In the genomic region with DNA sequence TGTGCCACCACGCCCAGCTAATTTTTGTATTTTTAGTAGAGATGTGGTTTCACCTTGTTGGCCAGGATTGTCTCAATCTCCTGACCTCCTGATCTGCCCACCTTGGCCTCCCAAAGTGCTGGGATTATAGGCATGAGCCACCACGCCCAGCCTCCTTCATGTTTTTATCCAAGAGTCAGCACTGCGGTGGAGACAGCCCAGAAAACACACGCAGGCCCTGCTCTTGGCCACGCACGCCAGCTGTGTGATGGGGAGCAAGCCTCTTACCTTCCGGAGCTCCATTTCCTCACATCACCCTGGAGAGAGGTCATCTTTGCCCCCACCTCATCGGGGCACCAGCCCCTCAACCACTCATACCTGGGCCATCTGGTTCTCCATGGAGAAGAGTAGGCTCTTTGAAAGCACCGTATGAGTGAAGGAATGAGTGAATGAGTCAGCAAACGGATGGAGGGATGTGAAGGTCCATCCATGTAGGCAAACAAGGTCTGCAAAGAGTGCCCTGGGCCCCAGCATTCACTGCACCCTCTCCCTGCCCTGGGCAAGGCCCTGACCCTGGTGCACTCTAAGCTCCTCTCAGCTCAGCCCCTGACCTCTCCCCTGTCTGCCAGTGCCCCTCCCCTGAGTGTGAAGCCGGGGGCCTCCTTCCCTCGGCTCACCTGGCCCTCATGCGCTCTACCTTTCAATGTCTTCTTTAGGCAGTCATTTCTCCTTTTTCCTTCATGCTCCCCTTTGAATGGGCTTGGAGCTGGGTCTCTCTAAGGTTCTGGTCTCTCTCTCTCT, we compare ENCODE assay signal across 1 cellular context.
TF ChIP-seq lines count a peak whose summit lies in the region.

No MANE protein-coding gene starts in this region.

TF ChIP-seq in GM12891, 5 proteins besides CTCF, POLR2A, EP300 and RAD21:
- no peak for TF ChIP-seq SPI1 (IDR thresholded peaks at IDR 0.05; ENCODE audit: low read depth, low read length)
- TF ChIP-seq PAX5 (IDR thresholded peaks at IDR 0.05; ENCODE audit: insufficient read depth, low read length, severe bottlenecking): no peak
- no peak for TF ChIP-seq TAF1 (IDR thresholded peaks at IDR 0.05; ENCODE audit: low read depth, low read length)
- TF ChIP-seq POU2F2 (IDR thresholded peaks at IDR 0.05; ENCODE audit: low read depth, low read length): no peak
- no peak for TF ChIP-seq POLR2AphosphoS5 (IDR thresholded peaks at IDR 0.05; ENCODE audit: low read depth, low read length)
TF ChIP-seq in GM12891: peak in this region for 0.
